ENCODE assay signal across 1 cellular context in genomic region chr2:191051825-191052778, GRCh38.
A peak's percentile ranks its signal among the peaks of the same experiment; 100 is the strongest.
TF ChIP-seq lines count a peak whose summit lies in the region.

No MANE protein-coding gene starts in this region.

TF ChIP-seq in K562, 482 proteins besides CTCF, POLR2A, EP300 and RAD21 (continued from another document):
- no peak for TF ChIP-seq CEBPG (CRISPR knock-in tag; IDR thresholded peaks at IDR 0.05)
- 0 out of 4 replicates have a peak, but pooled peaks of 1 of the 2 experiments have one; percentile 19 for TF ChIP-seq CEBPG (tag; conservative IDR thresholded peaks at IDR 0.05 in 1 of 2, IDR thresholded peaks at IDR 0.05 in 1 of 2)
- TF ChIP-seq HMBOX1 (IDR thresholded peaks at IDR 0.05), result peak; percentile 78
